19 cellular contexts compared by ENCODE assay signal in the genomic region with DNA sequence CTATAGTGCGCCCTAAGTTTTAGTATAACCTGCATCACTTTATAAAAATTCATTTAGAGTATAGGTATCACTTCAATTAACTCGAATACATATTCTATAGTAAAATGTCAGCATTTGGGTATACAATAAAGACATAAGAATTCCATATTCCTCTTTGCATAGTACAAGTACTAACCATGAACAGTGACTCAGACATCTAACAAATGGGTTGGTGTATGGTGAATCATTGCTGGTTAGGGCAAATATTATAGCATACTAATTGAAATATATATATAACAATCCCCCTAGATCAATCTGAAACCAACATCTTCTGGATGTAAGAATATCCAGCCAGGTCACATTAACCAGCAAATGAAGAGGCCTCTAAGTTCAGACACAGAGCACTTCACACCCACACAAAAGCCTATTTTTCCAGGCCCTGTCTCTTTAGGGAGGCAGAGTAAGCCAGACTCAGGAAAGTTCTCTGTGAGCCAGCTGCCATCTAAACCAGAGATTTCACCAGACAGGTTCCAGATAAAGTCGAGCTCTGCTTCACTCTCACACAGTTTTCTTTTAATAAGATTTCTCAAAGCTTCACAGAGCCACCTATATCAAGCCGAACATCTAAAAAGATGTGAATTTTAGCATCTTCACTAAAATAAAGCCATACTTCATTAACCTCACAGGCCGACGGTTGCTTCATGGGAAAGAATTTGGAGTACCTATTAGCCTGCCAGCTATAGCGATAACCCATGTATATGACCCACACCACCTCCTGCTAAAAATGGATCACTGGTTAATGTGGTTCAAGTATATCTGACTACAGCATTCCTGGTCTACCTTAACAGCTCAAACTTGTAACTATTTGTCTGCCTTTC.
DNase-seq lines count a peak whose midpoint lies in the region; ATAC-seq and TF ChIP-seq lines count a peak whose summit lies in the region.
"Had no signal": no experiment of that assay in that cellular context is flagged by ENCODE, and none has a peak within 500 bp of the region (broad histone marks: within the 10 kb centered on the region; RNA-seq: fewer than 3 reads in every experiment).

No MANE protein-coding gene starts in this region.

- no peak overlapping the region for H3K4ac ChIP-seq in trophoblast cell (ENCODE audit: low read depth, low read length)

- no peaks in the 10 kb centered on the region for H3K4me1 ChIP-seq in GM23248 (ENCODE audit: insufficient read depth)
- H3K4me1 ChIP-seq in SJCRH30: peaks cover 15% of the 10 kb centered on the region
- H3K4me1 ChIP-seq in trophoblast cell (ENCODE audit: control insufficient read depth in 1 of 2, insufficient read depth in 2 of 2, low read length in 2 of 2): peaks cover 0 to 3% of the 10 kb centered on the region in 2 experiments
- H3K4me1 ChIP-seq: testis had no signal

- no peak for TF ChIP-seq CTCF in lower leg skin (IDR thresholded peaks at IDR 0.05)

- no peak overlapping the region for H2BK12ac ChIP-seq in trophoblast cell (ENCODE audit: low read length)

- H3F3A ChIP-seq in GM23248 (ENCODE audit: insufficient read depth): no peaks in the 10 kb centered on the region

- H3K79me2 ChIP-seq in GM23248 (ENCODE audit: insufficient read depth) (no peaks in the 10 kb centered on the region), trophoblast cell (ENCODE audit: control insufficient read depth, insufficient read depth, low read length, poor library complexity) (no peaks in the 10 kb centered on the region)

- no peak overlapping the region for H3K14ac ChIP-seq in trophoblast cell (ENCODE audit: low read length)

- no peak overlapping the region for H4K12ac ChIP-seq in trophoblast cell (ENCODE audit: low read depth, low read length)

- H3K4me3 ChIP-seq in GM23248 (no peak overlapping the region), SJCRH30 (no peak overlapping the region), lower leg skin (ENCODE audit: low read depth, poor library complexity, severe bottlenecking) (no peak overlapping the region), trophoblast cell (ENCODE audit: low read depth, low read length) (no peak overlapping the region)
- H3K4me3 ChIP-seq: testis had no signal

- in situ Hi-C loops in GM23248 (cut with MboI): no loop called here

- H3K27ac ChIP-seq in GM23248 (no peak overlapping the region), SJCRH30 (peak overlapping the region; percentile 67), trophoblast cell (ENCODE audit: low read depth, low read length) (no peak overlapping the region)
- H3K27ac ChIP-seq: C4-2B, testis had no signal

- no peaks in the 10 kb centered on the region for H3K9me2 ChIP-seq in GM23248 (ENCODE audit: insufficient read depth)

- H3K4me2 ChIP-seq in GM23248 (ENCODE audit: unreplicated experiment) (no peak overlapping the region), trophoblast cell (ENCODE audit: low read length) (no peak overlapping the region)

- no peaks in the 10 kb centered on the region for H4K20me1 ChIP-seq in GM23248 (ENCODE audit: insufficient read depth)

- H3K36me3 ChIP-seq in GM23248 (ENCODE audit: low read depth) (no peaks in the 10 kb centered on the region), SJCRH30 (no peaks in the 10 kb centered on the region), trophoblast cell (ENCODE audit: control insufficient read depth in 1 of 2, insufficient read depth in 2 of 2, low read length in 2 of 2) (no peaks in the 10 kb centered on the region)

- H3K18ac ChIP-seq in trophoblast cell (ENCODE audit: low read length): no peak overlapping the region

- intact Hi-C loops in lower leg skin (cut with DNase I; ENCODE audit: low total_unique reads): no loop called here

- TF ChIP-seq POLR2A in lower leg skin (IDR thresholded peaks at IDR 0.05): no peak

- H3K9me3 ChIP-seq in GM23248 (ENCODE audit: low read depth) (no peaks in the 10 kb centered on the region), SJCRH30 (replicated peaks) (no peaks in the 10 kb centered on the region), trophoblast cell (ENCODE audit: insufficient read depth, low read depth, low read length) (no peaks in the 10 kb centered on the region)
- H3K9me3 ChIP-seq: testis had no signal

- H2BK5ac ChIP-seq in trophoblast cell (ENCODE audit: low read depth, low read length, poor library complexity): no peak overlapping the region

- no peaks in the 10 kb centered on the region for H3K79me1 ChIP-seq in trophoblast cell (ENCODE audit: low read length)

- H3K27me3 ChIP-seq in GM23248 (replicated peaks; ENCODE audit: insufficient read depth): no peaks in the 10 kb centered on the region
- H3K27me3 ChIP-seq in SJCRH30: no peaks in the 10 kb centered on the region
- no peaks in the 10 kb centered on the region for H3K27me3 ChIP-seq in trophoblast cell (ENCODE audit: insufficient read depth, low read length)
- H3K27me3 ChIP-seq: testis had no signal

- H4K8ac ChIP-seq in trophoblast cell (ENCODE audit: low read depth, low read length): no peak overlapping the region

- no peak overlapping the region for H4K91ac ChIP-seq in trophoblast cell (ENCODE audit: low read depth, low read length)

- ATAC-seq in GM21737 (IDR thresholded peaks at IDR 0.05; ENCODE audit: unreplicated experiment): no peak
- ATAC-seq: HCT116; stimulated activated memory B cell treated with anti-CD40 and anti-IgM and Interleukin-4, amounts not matched to agents 10 μg/mL and 1 μg/mL and 100 μg/mL, for 72 hours; T-cell had no signal

- no peak overlapping the region for H2BK120ac ChIP-seq in trophoblast cell (ENCODE audit: insufficient read depth, low read length, poor library complexity)

- no peak overlapping the region for H3K9ac ChIP-seq in GM23248
- no peak overlapping the region for H3K9ac ChIP-seq in trophoblast cell (ENCODE audit: low read length)

- 87 to 88% methylated on average over 7 of the region's 7 CpGs for WGBS in GM23248 (ENCODE audit: low coverage in 1 of 2, low lambda C conversion rate in 2 of 2, missing lambda C conversion rate in 2 of 2), 2 experiments
- 73 to 78% methylated on average over 7 of the region's 7 CpGs for WGBS in lower leg skin, 2 donors
- no CpG with 5 or more reads among the region's 7 CpGs for WGBS in trophoblast cell (ENCODE audit: extremely low coverage, insufficient coverage, insufficient read length)

- H2AK5ac ChIP-seq in trophoblast cell (ENCODE audit: low read length): no peak overlapping the region

- no peak overlapping the region for H3K23ac ChIP-seq in trophoblast cell (ENCODE audit: low read length)

- DNase-seq in ELR (ENCODE audit: low read depth) (peak; percentile 43), GM23248 (peak; percentile 21), SJCRH30 (peak in 1 of 2 experiments; percentile 44), iris pigment epithelial cell (ENCODE audit: low read depth) (peak; percentile 16), lower leg skin (ENCODE audit: low spot score in 2 of 2) (no peak), germinal center (ENCODE audit: low spot score) (no peak), trophoblast cell (no peak)
- DNase-seq: activated CD4-positive, alpha-beta T cell treated with anti-CD3 and anti-CD28 coated beads, Interleukin-2, amount 10 ng/mL, durations not matched to agents 24 days and 14 days; MM.1S; naive B cell; NCI-H1436 treated with DMSO at 0.1 percent for 48 hours; NCI-H524; SHP77 treated with DMSO at 0.1 percent for 48 hours; T-cell; testis had no signal

- no peak overlapping the region for H2AFZ ChIP-seq in GM23248
- no peak overlapping the region for H2AFZ ChIP-seq in trophoblast cell (ENCODE audit: insufficient read depth, low read length, poor library complexity)

Comparison
In these comparisons a context has a peak if more than half of its experiments do, and no peak if none do; other contexts are left out.
1. DNase-seq: peak in ELR (single experiment), GM23248 (single experiment) and iris pigment epithelial cell (single experiment); none in lower leg skin (0 of 2), germinal center (single experiment) and trophoblast cell (0 of 2).